Comparison of ENCODE assay signal across 8 cellular contexts in genomic region chr4:38663021-38663800, GRCh38. TPM values are rescaled to one million over a fixed set of nuclear protein-coding genes. Genes with fewer than 3 reads are reported as not detected.
DNase-seq lines count a peak whose midpoint lies in the region; ATAC-seq and TF ChIP-seq lines count a peak whose summit lies in the region.

No MANE protein-coding gene starts in this region.

- no peak overlapping the region for H3K23ac ChIP-seq in trophoblast cell (ENCODE audit: low read length)

- no CpG with 5 or more reads among the region's 92 CpGs for WGBS in trophoblast cell (ENCODE audit: extremely low coverage, insufficient coverage, insufficient read length)

- peak overlapping the region; percentile 96 for H2BK5ac ChIP-seq in trophoblast cell (ENCODE audit: low read depth, low read length, poor library complexity)

- H3K27me3 ChIP-seq in HL-60 (ENCODE audit: insufficient read depth, poor library complexity, severe bottlenecking): no peaks in the 10 kb centered on the region
- H3K27me3 ChIP-seq in trophoblast cell (ENCODE audit: insufficient read depth, low read length): no peaks in the 10 kb centered on the region

- CTCF ChIA-PET in activated CD8-positive, alpha-beta T cell treated with anti-CD3 and anti-CD28 coated beads, Interleukin-2, amount 10 ng/mL, durations not matched to agents 7 days and 5 days (lab: Charles Lee): interaction anchor here (1.4 to 4.1 kb wide), 2 partner anchors 12 to 344 kb away, joined by 6 to 21 read pairs; no protein-coding TSS in a partner anchor

- H4K12ac ChIP-seq in trophoblast cell (ENCODE audit: low read depth, low read length): peak overlapping the region; percentile 49

- H3K4me1 ChIP-seq in trophoblast cell (ENCODE audit: control insufficient read depth in 1 of 2, insufficient read depth in 2 of 2, low read length in 2 of 2): peaks cover 2 to 5% of the 10 kb centered on the region in 2 experiments

- peaks cover 21% of the 10 kb centered on the region for H3K79me1 ChIP-seq in trophoblast cell (ENCODE audit: low read length)

- peak overlapping the region; percentile 54 for H2BK120ac ChIP-seq in trophoblast cell (ENCODE audit: insufficient read depth, low read length, poor library complexity)

- TF ChIP-seq CTCF in HL-60 (IDR thresholded peaks at IDR 0.05; ENCODE audit: insufficient read depth, low read length): no peak

- peaks cover 18% of the 10 kb centered on the region for H3K79me2 ChIP-seq in trophoblast cell (ENCODE audit: control insufficient read depth, insufficient read depth, low read length, poor library complexity)

- H3K4me3 ChIP-seq in GM08714 (ENCODE audit: low read length): peak overlapping the region; percentile 61
- peak overlapping the region; percentile 59 for H3K4me3 ChIP-seq in HL-60 (replicated peaks; ENCODE audit: insufficient read depth, low read length)
- H3K4me3 ChIP-seq in trophoblast cell (ENCODE audit: low read depth, low read length): peak overlapping the region; percentile 79

- peak overlapping the region; percentile 90 for H3K9ac ChIP-seq in trophoblast cell (ENCODE audit: low read length)

- H3K27ac ChIP-seq in HL-60 (replicated peaks): peak overlapping the region; percentile 82
- peak overlapping the region; percentile 98 for H3K27ac ChIP-seq in trophoblast cell (ENCODE audit: low read depth, low read length)

- peak overlapping the region; percentile 99 for H4K8ac ChIP-seq in trophoblast cell (ENCODE audit: low read depth, low read length)

- H3K36me3 ChIP-seq in trophoblast cell (ENCODE audit: control insufficient read depth in 1 of 2, insufficient read depth in 2 of 2, low read length in 2 of 2): no peaks in the 10 kb centered on the region

- H3K4ac ChIP-seq in trophoblast cell (ENCODE audit: low read depth, low read length): peak overlapping the region; percentile 99

- POLR2A ChIA-PET in activated CD8-positive, alpha-beta T cell treated with anti-CD3 and anti-CD28 coated beads, Interleukin-2, amount 10 ng/mL, durations not matched to agents 7 days and 5 days (lab: Charles Lee): interaction anchor here (0.6 to 1.0 kb wide), 2 partner anchors 76 to 133 kb away, joined by 3 read pairs; no protein-coding TSS in a partner anchor

- peak overlapping the region; percentile 99 for H3K14ac ChIP-seq in trophoblast cell (ENCODE audit: low read length)

- peak overlapping the region; percentile 94 for H4K91ac ChIP-seq in trophoblast cell (ENCODE audit: low read depth, low read length)

- peak overlapping the region; percentile 74 for H2BK12ac ChIP-seq in trophoblast cell (ENCODE audit: low read length)

- peak overlapping the region; percentile 78 for H3K4me3 Mint-ChIP-seq in activated CD8-positive, alpha-beta T cell treated with anti-CD3 and anti-CD28 coated beads, Interleukin-2, amount 10 ng/mL, durations not matched to agents 7 days and 5 days

- H3K27ac Mint-ChIP-seq in activated CD8-positive, alpha-beta T cell treated with anti-CD3 and anti-CD28 coated beads, Interleukin-2, amount 10 ng/mL, durations not matched to agents 7 days and 5 days: peak overlapping the region; percentile 72

- H3K4me2 ChIP-seq in trophoblast cell (ENCODE audit: low read length): peak overlapping the region; percentile 74

- peaks cover 5% of the 10 kb centered on the region for H3K27me3 Mint-ChIP-seq in activated CD8-positive, alpha-beta T cell treated with anti-CD3 and anti-CD28 coated beads, Interleukin-2, amount 10 ng/mL, durations not matched to agents 7 days and 5 days (ENCODE audit: low read depth)

- peak; percentile 50 for ATAC-seq in GM21381 (IDR thresholded peaks at IDR 0.05; ENCODE audit: unreplicated experiment)
- ATAC-seq in activated CD8-positive, alpha-beta T cell treated with anti-CD3 and anti-CD28 coated beads, Interleukin-2, amount 10 ng/mL, durations not matched to agents 7 days and 5 days: peak; percentile 55

- peaks cover 56% of the 10 kb centered on the region for H3K4me1 Mint-ChIP-seq in activated CD8-positive, alpha-beta T cell treated with anti-CD3 and anti-CD28 coated beads, Interleukin-2, amount 10 ng/mL, durations not matched to agents 7 days and 5 days (ENCODE audit: low read depth)

- peak overlapping the region; percentile 93 for H3K18ac ChIP-seq in trophoblast cell (ENCODE audit: low read length)

- H3K9me3 ChIP-seq in trophoblast cell (ENCODE audit: insufficient read depth, low read depth, low read length): no peaks in the 10 kb centered on the region

- H2AFZ ChIP-seq in trophoblast cell (ENCODE audit: insufficient read depth, low read length, poor library complexity): peak overlapping the region; percentile 8

- DNase-seq in HL-60 (ENCODE audit: low read depth in 1 of 2, low spot score in 1 of 2) (peak in 1 of 2 experiments; percentile 14), fibroblast of peridontal ligament (ENCODE audit: extremely low read depth) (peak; percentile 41), trophoblast cell (no peak), cerebellum (ENCODE audit: low spot score) (no peak), NCI-H2029 treated with DMSO at 0.1 percent for 48 hours (lab: John Stamatoyannopoulos, UW) (no peak)
- DNase-seq in activated CD8-positive, alpha-beta T cell treated with anti-CD3 and anti-CD28 coated beads, Interleukin-2, amount 10 ng/mL, durations not matched to agents 7 days and 5 days: no peak

- peak overlapping the region; percentile 86 for H2AK5ac ChIP-seq in trophoblast cell (ENCODE audit: low read length)

- H3K36me3 Mint-ChIP-seq in activated CD8-positive, alpha-beta T cell treated with anti-CD3 and anti-CD28 coated beads, Interleukin-2, amount 10 ng/mL, durations not matched to agents 7 days and 5 days (ENCODE audit: low read depth): peaks cover 9% of the 10 kb centered on the region

- H3K9me3 Mint-ChIP-seq in activated CD8-positive, alpha-beta T cell treated with anti-CD3 and anti-CD28 coated beads, Interleukin-2, amount 10 ng/mL, durations not matched to agents 7 days and 5 days (ENCODE audit: insufficient read depth): peaks cover 8% of the 10 kb centered on the region

RNA-seq across cellular contexts. Expression of gene KLF3, which starts 0.8 kb away (rescaled TPM):
- 1 to 10 TPM; 8.1 to 8.3 TPM for total RNA-seq in activated CD8-positive, alpha-beta T cell treated with anti-CD3 and anti-CD28 coated beads, Interleukin-2, amount 10 ng/mL, durations not matched to agents 7 days and 5 days
- polyA plus RNA-seq in trophoblast cell (2013): 26.3 and 28.6 TPM in 2 replicates
- total RNA-seq in cerebellum: 24.8 TPM
